13 cellular contexts compared by ENCODE assay signal in genomic region chr16:9311303-9311954, GRCh38.
DNase-seq lines count a peak whose midpoint lies in the region; ATAC-seq, FAIRE-seq and TF ChIP-seq lines count a peak whose summit lies in the region.
"Had no signal": no experiment of that assay in that cellular context is flagged by ENCODE, and none has a peak within 500 bp of the region (broad histone marks: within the 10 kb centered on the region; RNA-seq: fewer than 3 reads in every experiment).

No MANE protein-coding gene starts in this region.

- peak; percentile 9 for DNase-seq in H54 (ENCODE audit: insufficient read length, low spot score)
- DNase-seq in RKO (ENCODE audit: low spot score) = peak; percentile 77
- DNase-seq in foreskin keratinocyte = peak; percentile 2 to 9
- DNase-seq in nucleus accumbens (lab: John Stamatoyannopoulos, UW) = peak in 37 of 56 donors; percentile 2 to 73 (median 25)
- no peak for DNase-seq in H4 (ENCODE audit: low spot score)
- no peak for DNase-seq in prostate gland (ENCODE audit: low spot score)
- DNase-seq in glomerular visceral epithelial cell (ENCODE audit: extremely low spot score) = no peak
- DNase-seq in cortex of kidney (lab: John Stamatoyannopoulos, UW) = no peak
- DNase-seq: activated B cell treated with CpG ODN at 0.5 μM for 24 hours, activated T-cell treated with anti-CD3 and anti-CD28 coated beads for 4 hours, amniotic stem cell, NCI-H446 had no signal

- H3K4me1 ChIP-seq in foreskin keratinocyte (no peaks in the 10 kb centered on the region), prostate gland (replicated peaks) (no peaks in the 10 kb centered on the region)

- no peak for ATAC-seq in foreskin keratinocyte

- no peak overlapping the region for H3K27ac ChIP-seq in foreskin keratinocyte
- no peak overlapping the region for H3K27ac ChIP-seq in prostate gland
- H3K27ac ChIP-seq: C4-2B had no signal

- H3K9me3 ChIP-seq in prostate gland = no peaks in the 10 kb centered on the region

- no peak overlapping the region for H3K4me3 ChIP-seq in prostate gland

- 42% methylated on average over 5 of the region's 5 CpGs for WGBS in prostate gland

- no peak for FAIRE-seq in H54 (lab: Jason Lieb, UNC)

- no peak for TF ChIP-seq POLR2A in H54 (IDR thresholded peaks at IDR 0.05; ENCODE audit: low read depth, low read length)
- no peak for TF ChIP-seq POLR2A in prostate gland (IDR thresholded peaks at IDR 0.05)

- intact Hi-C loops in prostate gland (cut with DNase I) = no loop called here

- TF ChIP-seq CTCF in foreskin keratinocyte (conservative IDR thresholded peaks at IDR 0.05) = no peak
- no peak for TF ChIP-seq CTCF in prostate gland (IDR thresholded peaks at IDR 0.05)

- H3K36me3 ChIP-seq in prostate gland = no peaks in the 10 kb centered on the region

- H3K27me3 ChIP-seq in foreskin keratinocyte = no peaks in the 10 kb centered on the region
- H3K27me3 ChIP-seq in prostate gland (replicated peaks; ENCODE audit: insufficient read depth) = no peaks in the 10 kb centered on the region

Comparison
In these comparisons a context has a peak if more than half of its experiments do, and no peak if none do; other contexts are left out.
1. DNase-seq: peak in H54 (single experiment), RKO (single experiment), foreskin keratinocyte (2 of 2) and nucleus accumbens (37 of 56); none in H4 (single experiment), prostate gland (single experiment), glomerular visceral epithelial cell (single experiment) and cortex of kidney (single experiment).